9 cellular contexts compared by ENCODE assay signal in the genomic region with DNA sequence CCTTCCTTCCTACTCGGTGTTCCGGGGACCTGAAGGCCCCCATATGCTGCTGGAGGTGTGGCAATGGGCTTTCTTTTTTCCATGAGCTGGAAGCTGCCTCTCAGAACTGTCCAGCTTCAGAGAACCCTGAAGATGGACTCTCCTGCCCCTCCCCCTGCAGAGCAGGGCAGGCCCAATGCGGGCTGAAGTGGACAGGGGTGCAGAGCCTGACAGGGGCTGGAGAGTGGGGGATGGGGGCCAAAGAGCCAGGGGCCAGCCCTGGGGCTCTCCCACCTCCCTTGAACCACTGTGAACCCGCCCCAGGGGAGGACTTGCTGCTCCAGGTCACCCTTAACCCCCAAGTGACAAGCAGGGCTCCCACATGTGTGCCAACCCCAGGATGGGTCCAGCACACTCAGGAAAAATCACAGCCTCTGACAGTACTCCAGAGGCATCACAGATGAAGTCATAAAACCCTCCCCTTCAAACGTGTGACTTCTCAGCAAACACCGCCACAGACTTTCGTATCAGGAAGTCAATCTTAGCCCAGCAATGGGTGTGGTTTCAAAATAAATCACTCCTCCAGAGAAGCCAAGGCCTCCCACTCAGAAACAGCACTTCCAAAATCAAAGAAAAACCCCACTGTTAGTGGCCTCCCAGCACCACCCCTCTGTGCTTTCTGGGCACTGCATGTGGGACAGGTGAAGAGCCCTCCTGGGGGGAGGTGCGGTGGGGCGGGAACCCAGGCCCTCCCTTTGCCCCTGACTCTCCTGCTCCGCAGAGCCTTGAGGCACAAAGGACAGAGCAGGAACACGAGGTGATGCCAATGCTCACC.
DNase-seq lines count a peak whose midpoint lies in the region; ATAC-seq, FAIRE-seq and TF ChIP-seq lines count a peak whose summit lies in the region.
"Had no signal": no experiment of that assay in that cellular context is flagged by ENCODE, and none has a peak within 500 bp of the region (broad histone marks: within the 10 kb centered on the region; RNA-seq: fewer than 3 reads in every experiment).

No MANE protein-coding gene starts in this region.

- no peak for FAIRE-seq in HepG2 (lab: Jason Lieb, UNC)
- FAIRE-seq: frontal cortex had no signal

- BruUV-seq in HCT116 (replicated peaks; lab: Mats Ljungman, UMichigan) (TSS peak; percentile 6), HepG2 (replicated peaks; lab: Mats Ljungman, UMichigan) (no TSS peak)

- H3K4me3 Mint-ChIP-seq in T-helper 1 cell treated with Interleukin-12 subunit alpha and Interleukin-12 subunit beta and Interleukin-4 antibody, amounts not matched to agents 30 μg/mL and 1 μg/mL, for 36 hours = peak overlapping the region; percentile 83

- H3K9me3 ChIP-seq in HCT116 (ENCODE audit: control insufficient read depth in 1 of 2, insufficient read depth in 1 of 2, low read depth in 1 of 2, low read length in 2 of 2) (no peaks in the 10 kb centered on the region), HepG2 (ENCODE audit: low read length) (no peaks in the 10 kb centered on the region), stomach (no peaks in the 10 kb centered on the region)

- H3K4me3 ChIP-seq in HCT116 (replicated peaks in 1 of 2; ENCODE audit: low read depth in 1 of 2, low read length in 2 of 2) (peak overlapping the region in 1 of 2 experiments; percentile 24; a peak in 1 of 4 replicates), brain microvascular endothelial cell (ENCODE audit: low read depth, low read length) (no peak overlapping the region), HepG2 (replicated peaks in 1 of 3; ENCODE audit: insufficient read depth in 1 of 3, low read depth in 2 of 3, low read length in 3 of 3) (no peak overlapping the region), stomach (peak overlapping the region in 2 of 4 donors; percentile 21 to 26)

- H3K4me1 Mint-ChIP-seq in T-helper 1 cell treated with Interleukin-12 subunit alpha and Interleukin-12 subunit beta and Interleukin-4 antibody, amounts not matched to agents 30 μg/mL and 1 μg/mL, for 36 hours (ENCODE audit: low read depth) = peaks cover 75% of the 10 kb centered on the region

- ATAC-seq in HCT116 = peak; percentile 45
- no peak for ATAC-seq in HepG2
- ATAC-seq in HG02840 (IDR thresholded peaks at IDR 0.05; ENCODE audit: low FRiP score, unreplicated experiment) = no peak
- no peak for ATAC-seq in HG03354 (IDR thresholded peaks at IDR 0.05; ENCODE audit: poor library complexity, severe bottlenecking, unreplicated experiment)

- no peaks in the 10 kb centered on the region for H3K9me2 ChIP-seq in HCT116 (ENCODE audit: insufficient read depth)

- DNase-seq in AG08396 (ENCODE audit: low spot score) = peak; percentile 72
- peak; percentile 56 for DNase-seq in HCT116 (ENCODE audit: low read depth, low spot score)
- DNase-seq in brain microvascular endothelial cell = peak; percentile 59
- DNase-seq in HepG2 (ENCODE audit: low spot score) = no peak
- DNase-seq in stomach = peak; percentile 26

- no peaks in the 10 kb centered on the region for H3K27me3 Mint-ChIP-seq in T-helper 1 cell treated with Interleukin-12 subunit alpha and Interleukin-12 subunit beta and Interleukin-4 antibody, amounts not matched to agents 30 μg/mL and 1 μg/mL, for 36 hours (ENCODE audit: low read depth)

- H3K36me3 Mint-ChIP-seq in T-helper 1 cell treated with Interleukin-12 subunit alpha and Interleukin-12 subunit beta and Interleukin-4 antibody, amounts not matched to agents 30 μg/mL and 1 μg/mL, for 36 hours (ENCODE audit: low read depth) = peaks cover 21% of the 10 kb centered on the region

- no peak for TF ChIP-seq EP300 in HepG2 (IDR thresholded peaks at IDR 0.05; ENCODE audit: low read depth in 2 of 2, low read length in 2 of 2)
- no peak for TF ChIP-seq EP300 in HepG2 (CRISPR knock-in tag; IDR thresholded peaks at IDR 0.05; ENCODE audit: borderline replicate concordance)
- TF ChIP-seq EP300 in stomach (IDR thresholded peaks at IDR 0.05) = no peak

- WGBS in HepG2 (ENCODE audit: low lambda C conversion rate) = 90% methylated on average over 8 of the region's 11 CpGs
- WGBS in stomach, 5 donors = 47 to 57% (median 53%) methylated on average over 9 to 11 of the region's 11 CpGs

- no peaks in the 10 kb centered on the region for H3K27me3 ChIP-seq in HCT116 (ENCODE audit: insufficient read depth, low read length)
- H3K27me3 ChIP-seq in brain microvascular endothelial cell (replicated peaks) = no peaks in the 10 kb centered on the region
- no peaks in the 10 kb centered on the region for H3K27me3 ChIP-seq in HepG2 (ENCODE audit: control insufficient read depth in 1 of 2, insufficient read depth in 2 of 2, low read length in 2 of 2)
- no peaks in the 10 kb centered on the region for H3K27me3 ChIP-seq in stomach

- H3K79me2 ChIP-seq in HCT116 (ENCODE audit: insufficient read depth, low read length) = peaks cover 69% of the 10 kb centered on the region
- peaks cover 44% of the 10 kb centered on the region for H3K79me2 ChIP-seq in HepG2 (ENCODE audit: insufficient read depth, low read length)

- intact Hi-C loops in HCT116 (cut with micrococcal nuclease) (loop anchor here (5.0 kb wide), 4 partner anchors 132 to 727 kb away; no protein-coding TSS in a partner anchor), HepG2 (cut with micrococcal nuclease; ENCODE audit: unreplicated experiment) (no loop called here), stomach (cut with DNase I; ENCODE audit: low total_unique reads) (no loop called here)

- TF ChIP-seq RAD21 in HCT116 (IDR thresholded peaks at IDR 0.05; ENCODE audit: low read depth) (no peak), HepG2 (CRISPR knock-in tag; IDR thresholded peaks at IDR 0.05) (no peak)

- CTCF ChIA-PET in HCT116 (lab: Charles Lee) (no interaction called here), HepG2 (lab: Yijun Ruan, JAX; ENCODE audit: low intra/inter-chr PET ratio, low total read pairs) (no interaction called here)

- RAD21 ChIA-PET in HCT116 (lab: Charles Lee; ENCODE audit: low non-redundant PET in 1 of 2, low total read pairs in 2 of 2, uncharacterized antibody in 2 of 2, unreplicated experiment in 2 of 2) = no interaction called here

- H3K27ac ChIP-seq in HCT116 (ENCODE audit: low read depth, low read length) = peak overlapping the region; percentile 81
- no peak overlapping the region for H3K27ac ChIP-seq in brain microvascular endothelial cell
- H3K27ac ChIP-seq in HepG2 (ENCODE audit: extremely low read length, insufficient read depth, low read length) = no peak overlapping the region
- H3K27ac ChIP-seq in stomach = peak overlapping the region in 4 of 5 donors; percentile 81 to 88 (median 86)

- H4K20me1 ChIP-seq in HCT116 (ENCODE audit: insufficient read depth) (no peaks in the 10 kb centered on the region), HepG2 (ENCODE audit: insufficient read depth, low read length) (peaks cover 51% of the 10 kb centered on the region)

- TF ChIP-seq CTCF in HCT116 (IDR thresholded peaks at IDR 0.05 in 2 of 3, conservative IDR thresholded peaks at IDR 0.05 in 1 of 3; ENCODE audit: borderline replicate concordance in 1 of 3, insufficient read depth in 1 of 3, low read depth in 2 of 3, low read length in 2 of 3) = peak in 1 of 3 experiments; percentile 11; a peak in 1 of 6 replicates
- no peak for TF ChIP-seq CTCF in brain microvascular endothelial cell (IDR thresholded peaks at IDR 0.05; ENCODE audit: low read depth, low read length, missing control alignments)
- TF ChIP-seq CTCF in HepG2 (CRISPR knock-in tag; IDR thresholded peaks at IDR 0.05) = no peak
- TF ChIP-seq CTCF in stomach (IDR thresholded peaks at IDR 0.05) = no peak

- H3K4me1 ChIP-seq in HCT116 (ENCODE audit: control insufficient read depth in 1 of 2, insufficient read depth in 2 of 2, low read length in 2 of 2) (peaks cover 55 to 78% of the 10 kb centered on the region in 2 experiments), HepG2 (ENCODE audit: insufficient read depth, low read length) (peaks cover 54% of the 10 kb centered on the region), stomach (peaks cover 70 to 100% (median 80%) of the 10 kb centered on the region in 4 donors)

- H3K9ac ChIP-seq in HCT116 (ENCODE audit: low read length) (peak overlapping the region; percentile 50), HepG2 (ENCODE audit: insufficient read depth, low read depth, low read length) (no peak overlapping the region)

- TF ChIP-seq POLR2A in HCT116 (IDR thresholded peaks at IDR 0.05; ENCODE audit: borderline replicate concordance, extremely low read depth, insufficient read depth, insufficient read length) (no peak), HepG2 (IDR thresholded peaks at IDR 0.05; ENCODE audit: insufficient read depth in 1 of 2, low read depth in 2 of 2, low read length in 2 of 2) (no peak), stomach (IDR thresholded peaks at IDR 0.05) (no peak)

- POLR2A ChIA-PET in HCT116 (lab: Charles Lee) (interaction anchor here (1.8 kb wide), 1 partner anchor 15 kb away, joined by 4 read pairs; no protein-coding TSS in a partner anchor), HepG2 (lab: Yijun Ruan, JAX) (no interaction called here)

- H3K4me2 ChIP-seq in HCT116 (ENCODE audit: low read length) (peak overlapping the region; percentile 72), HepG2 (ENCODE audit: low read depth, low read length) (no peak overlapping the region)

- H3K9me3 Mint-ChIP-seq in T-helper 1 cell treated with Interleukin-12 subunit alpha and Interleukin-12 subunit beta and Interleukin-4 antibody, amounts not matched to agents 30 μg/mL and 1 μg/mL, for 36 hours = no peaks in the 10 kb centered on the region

- H2AFZ ChIP-seq in HCT116 (ENCODE audit: low read depth, low read length, poor library complexity, severe bottlenecking) (no peak overlapping the region), HepG2 (ENCODE audit: low read length) (no peak overlapping the region)

- H3K27ac Mint-ChIP-seq in T-helper 1 cell treated with Interleukin-12 subunit alpha and Interleukin-12 subunit beta and Interleukin-4 antibody, amounts not matched to agents 30 μg/mL and 1 μg/mL, for 36 hours = peak overlapping the region; percentile 93

- H3K36me3 ChIP-seq in HCT116 (ENCODE audit: control insufficient read depth in 1 of 2, insufficient read depth in 2 of 2, low read length in 2 of 2) (no peaks in the 10 kb centered on the region), brain microvascular endothelial cell (replicated peaks) (no peaks in the 10 kb centered on the region), HepG2 (replicated peaks in 1 of 2; ENCODE audit: control insufficient read depth in 1 of 2, insufficient read depth in 2 of 2, low read length in 2 of 2) (no peaks in the 10 kb centered on the region), stomach (no peaks in the 10 kb centered on the region)

- in situ Hi-C loops in brain microvascular endothelial cell (cut with HindIII; ENCODE audit: low pct_ligation_motif_present, low sequenced_read_pairs) = no loop called here
- in situ Hi-C loops in HepG2 (cut with HindIII; ENCODE audit: extremely low pct_ligation_motif_present, low pct_unique_long_range_greater_than_20kb) = no loop called here

TF ChIP-seq in HCT116, 20 proteins besides CTCF, POLR2A, EP300 and RAD21 (continues in another document):
- TF ChIP-seq EZH2phosphoT487 (IDR thresholded peaks at IDR 0.05; ENCODE audit: borderline replicate concordance) = no peak

TF ChIP-seq in HepG2, 621 proteins besides CTCF, POLR2A, EP300 and RAD21:
- TF ChIP-seq ZNF225 (CRISPR knock-in tag; IDR thresholded peaks at IDR 0.05) (no peak), ZSCAN25 (CRISPR knock-in tag; IDR thresholded peaks at IDR 0.05) (peak; percentile 59; the same call in 1 of the 2 replicates)

Comparison
In these comparisons a context has a peak if more than half of its experiments do, and no peak if none do; other contexts are left out.
1. H3K27ac ChIP-seq: peak in HCT116 (single experiment) and stomach (4 of 5); none in brain microvascular endothelial cell (single experiment) and HepG2 (single experiment).